14 cellular contexts compared by ENCODE assay signal in the genomic region with DNA sequence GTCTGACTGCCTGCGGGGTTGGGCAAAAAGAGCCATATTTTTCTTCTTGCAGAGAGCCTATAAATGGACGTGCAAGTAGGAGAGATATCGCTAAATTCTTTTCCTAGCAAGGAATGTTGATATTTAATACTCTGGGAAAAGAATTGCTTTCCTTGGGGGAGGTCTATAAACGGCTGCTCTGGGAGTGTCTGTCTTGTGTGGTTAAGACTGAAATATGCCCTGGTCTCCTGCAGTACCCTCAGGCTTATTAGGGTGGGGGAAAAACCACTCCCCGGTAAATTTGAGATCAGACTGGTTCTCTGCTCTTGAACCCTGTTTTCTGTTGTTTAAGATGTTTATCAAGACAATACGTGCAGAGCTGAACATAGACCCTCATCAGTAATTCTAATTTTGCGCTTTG. TPM values are rescaled to one million over a fixed set of nuclear protein-coding genes. Genes with fewer than 3 reads are reported as not detected.
"Had no signal": no experiment of that assay in that cellular context is flagged by ENCODE, and none has a peak within 500 bp of the region (broad histone marks: within the 10 kb centered on the region; RNA-seq: fewer than 3 reads in every experiment).

No MANE protein-coding gene starts in this region.

RNA-seq across cellular contexts. Expression of a gene that starts 14.5 kb away (rescaled TPM):
- total RNA-seq: activated CD4-positive, alpha-beta T cell treated with anti-CD3 and anti-CD28 coated beads, Interleukin-2, amount 10 ng/mL, durations not matched to agents 24 days and 14 days; activated CD8-positive, alpha-beta memory T cell treated with anti-CD3 and anti-CD28 coated beads for 36 hours; activated CD8-positive, alpha-beta T cell treated with anti-CD3 and anti-CD28 coated beads for 36 hours; activated naive CD8-positive, alpha-beta T cell treated with anti-CD3 and anti-CD28 coated beads for 36 hours; activated T-helper 17 cell treated with anti-CD3 and anti-CD28 coated beads, Interleukin-2, amount 50 U/mL, for 72 hours; T-helper 1 cell treated with Interleukin-12 subunit alpha and Interleukin-12 subunit beta and Interleukin-4 antibody, amounts not matched to agents 30 ng/mL and 1 ng/mL, for 36 hours; T-helper 2 cell treated with Interferon-gamma antibody and Interleukin-4, amounts not matched to agents 100 ng/mL and 5 ng/mL, for 36 hours had no signal

RNA-seq across cellular contexts. Expression of a gene that starts 29.9 kb away (rescaled TPM):
- total RNA-seq: activated CD4-positive, alpha-beta T cell treated with anti-CD3 and anti-CD28 coated beads, Interleukin-2, amount 10 ng/mL, durations not matched to agents 24 days and 14 days; activated CD8-positive, alpha-beta memory T cell treated with anti-CD3 and anti-CD28 coated beads for 36 hours; activated CD8-positive, alpha-beta T cell treated with anti-CD3 and anti-CD28 coated beads for 36 hours; activated naive CD8-positive, alpha-beta T cell treated with anti-CD3 and anti-CD28 coated beads for 36 hours; activated T-cell treated with anti-CD3 and anti-CD28 coated beads, Interleukin-2, amount 50 U/mL, for 72 hours; activated T-helper 17 cell treated with anti-CD3 and anti-CD28 coated beads, Interleukin-2, amount 50 U/mL, for 72 hours; ascending aorta; body of pancreas; breast epithelium; cardiac septum; NCI-H460; Right ventricle myocardium superior; T-helper 1 cell treated with Interleukin-12 subunit alpha and Interleukin-12 subunit beta and Interleukin-4 antibody, amounts not matched to agents 30 ng/mL and 1 ng/mL, for 36 hours; T-helper 2 cell treated with Interferon-gamma antibody and Interleukin-4, amounts not matched to agents 100 ng/mL and 5 ng/mL, for 36 hours had no signal
